In genomic region chr9:122809261-122809660, GRCh38 we compare ENCODE assay signal across 10 cellular contexts. TPM values are rescaled to one million over a fixed set of nuclear protein-coding genes. Genes with fewer than 3 reads are reported as not detected.
A peak's percentile ranks its signal among the peaks of the same experiment; 100 is the strongest.
DNase-seq lines count a peak whose midpoint lies in the region; ATAC-seq and TF ChIP-seq lines count a peak whose summit lies in the region.
"Not testable (repeated sequence)": the region's sequence is repeated elsewhere in the genome, so short reads cannot be mapped to it uniquely, and the experiment has no call there.
"Had no signal": no experiment of that assay in that cellular context is flagged by ENCODE, and none has a peak within 500 bp of the region (broad histone marks: within the 10 kb centered on the region; RNA-seq: fewer than 3 reads in every experiment).

No MANE protein-coding gene starts in this region.

- H3K36me3 ChIP-seq in PC-3 (ENCODE audit: low read depth, low read length) = not testable (repeated sequence)

- peaks cover 10% of the 10 kb centered on the region for H3K36me3 Mint-ChIP-seq in progenitor cell of endocrine pancreas (ENCODE audit: insufficient read depth)

- peak overlapping the region; percentile 69 for H3K4me2 ChIP-seq in PC-3 (ENCODE audit: low read length)

- not testable (repeated sequence) for H2AFZ ChIP-seq in PC-3 (ENCODE audit: low read length)

- H3K9me3 Mint-ChIP-seq in progenitor cell of endocrine pancreas (ENCODE audit: low read depth) = peaks cover 15% of the 10 kb centered on the region

- not testable (repeated sequence) for H3K9me3 ChIP-seq in PC-3 (ENCODE audit: low read length)

- CTCF ChIA-PET in PC-3 (lab: Charles Lee) = interaction anchor here (0.7 kb wide), 1 partner anchor 684 kb away, joined by 3 read pairs; no protein-coding TSS in a partner anchor

- H3K4me1 Mint-ChIP-seq in progenitor cell of endocrine pancreas (ENCODE audit: low read depth) = not testable (repeated sequence)

- H4K20me1 ChIP-seq in PC-3 (ENCODE audit: low read length) = not testable (repeated sequence)

- H3K9ac ChIP-seq in PC-3 (ENCODE audit: low read length) = not testable (repeated sequence)

- not testable (repeated sequence) for H3K27ac Mint-ChIP-seq in progenitor cell of endocrine pancreas

- H3K4me3 ChIP-seq in PC-3 (ENCODE audit: low read length) = peak overlapping the region; percentile 52; the same call in 1 of the 2 replicates
- not testable (repeated sequence) for H3K4me3 ChIP-seq in epithelial cell of esophagus (ENCODE audit: low read length)

- not testable (repeated sequence) for H3K27me3 ChIP-seq in PC-3 (ENCODE audit: low read length)

- not testable (repeated sequence) for BruUV-seq in PC-3 (replicated peaks; lab: Mats Ljungman, UMichigan)

- H3K4me1 ChIP-seq in PC-3 (ENCODE audit: insufficient read depth, low read length) = not testable (repeated sequence)

- not testable (repeated sequence) for H3K27me3 Mint-ChIP-seq in progenitor cell of endocrine pancreas

- POLR2A ChIA-PET in PC-3 (lab: Charles Lee; ENCODE audit: unreplicated experiment) = not testable (repeated sequence)

- not testable (repeated sequence) for TF ChIP-seq EP300 in Ishikawa (IDR thresholded peaks at IDR 0.05; ENCODE audit: borderline replicate concordance)

- not testable (repeated sequence) for TF ChIP-seq CTCF in PC-3 (conservative IDR thresholded peaks at IDR 0.05; ENCODE audit: low read depth, low read length); epithelial cell of esophagus (IDR thresholded peaks at IDR 0.05; ENCODE audit: insufficient read depth, low read depth, low read length, missing control alignments); progenitor cell of endocrine pancreas (IDR thresholded peaks at IDR 0.05; ENCODE audit: unreplicated experiment)

- DNase-seq in DMS153 (lab: John Stamatoyannopoulos, UW) = peak; percentile 77
- DNase-seq in NCI-H2029 (lab: John Stamatoyannopoulos, UW) = peak; percentile 31
- peak; percentile 24 for DNase-seq in NCI-H510A (lab: John Stamatoyannopoulos, UW)
- DNase-seq in PC-3 = peak; percentile 50
- DNase-seq in epithelial cell of esophagus (ENCODE audit: low read depth) = peak; percentile 59
- not testable (repeated sequence) for DNase-seq in progenitor cell of endocrine pancreas (ENCODE audit: low spot score, unreplicated experiment)

- H3F3A ChIP-seq in PC-3 (ENCODE audit: low read length, unreplicated experiment) = not testable (repeated sequence)

- TF ChIP-seq RAD21 in Ishikawa (IDR thresholded peaks at IDR 0.05; ENCODE audit: low read depth) = not testable (repeated sequence)

- H3K79me2 ChIP-seq in PC-3 (ENCODE audit: low read length) = not testable (repeated sequence)

- intact Hi-C loops in PC-3 (cut with micrococcal nuclease) = not testable (repeated sequence)

- not testable (repeated sequence) for H3K9me2 ChIP-seq in PC-3 (replicated peaks; ENCODE audit: low read length)

- peak overlapping the region; percentile 50 for H3K4me3 Mint-ChIP-seq in progenitor cell of endocrine pancreas (ENCODE audit: low read depth)

- not testable (repeated sequence) for ATAC-seq in PC-3

- not testable (repeated sequence) for H3K27ac ChIP-seq in PC-3 (ENCODE audit: low read length)

TF ChIP-seq in Ishikawa, 13 proteins besides CTCF, POLR2A, EP300 and RAD21:
- TF ChIP-seq NFIC (IDR thresholded peaks at IDR 0.05) = 0 out of 2 replicates have a peak, but pooled peaks have one; percentile 9

RNA-seq across cellular contexts. Expression of gene OR1K1, which starts 9.3 kb away (rescaled TPM):
- not detected in 2 replicates for total RNA-seq in PC-3 (2014; rRNA removed)
- not detected in 2 replicates for total RNA-seq in progenitor cell of endocrine pancreas
- total RNA-seq: CD4-positive, CD25-positive, alpha-beta regulatory T cell; H4; LHCN-M2 had no signal

RNA-seq across cellular contexts. Expression of gene PDCL, which starts 19.1 kb away (rescaled TPM):
- total RNA-seq in PC-3 (2014; rRNA removed) (13.9 and 16.3 TPM in 2 replicates), progenitor cell of endocrine pancreas (31.2 and 33.3 TPM in 2 replicates)

RNA-seq across cellular contexts. Expression of gene OR5C1, which starts 20.5 kb away (rescaled TPM):
- not detected in 2 replicates for total RNA-seq in PC-3 (2014; rRNA removed)
- total RNA-seq in progenitor cell of endocrine pancreas = not detected in 2 replicates
- total RNA-seq: CD4-positive, CD25-positive, alpha-beta regulatory T cell; H4; LHCN-M2 had no signal
